In genomic region chr1:151612506-151613274, GRCh38 we compare ENCODE assay signal across 8 cellular contexts. TPM values are rescaled to one million over a fixed set of nuclear protein-coding genes. Genes with fewer than 3 reads are reported as not detected.
DNase-seq lines count a peak whose midpoint lies in the region; ATAC-seq, FAIRE-seq and TF ChIP-seq lines count a peak whose summit lies in the region.

No MANE protein-coding gene starts in this region.

- in situ Hi-C loops in ACHN (cut with HindIII; ENCODE audit: low pct_ligation_motif_present, low pct_unique_long_range_greater_than_20kb, low sequenced_read_pairs): no loop called here

- peak; percentile 23 for ATAC-seq in activated CD8-positive, alpha-beta T cell treated with anti-CD3 and anti-CD28 coated beads for 36 hours
- ATAC-seq in natural killer cell treated with Interleukin-12 subunit alpha and Interleukin-12 subunit beta and Interleukin-15 and Interleukin-18, amount 100 ng/mL, for 72 hours: peak; percentile 11 to 22

- FAIRE-seq in GM18507 (lab: Jason Lieb, UNC): peak; percentile 31

- DNase-seq in ACHN: peak; percentile 46
- DNase-seq in GM18507 (ENCODE audit: extremely low spot score, insufficient read length, low read depth): no peak
- DNase-seq in Karpas-422: peak; percentile 75
- DNase-seq in activated CD8-positive, alpha-beta T cell treated with anti-CD3 and anti-CD28 coated beads for 36 hours: peak; percentile 49
- peak; percentile 14 for DNase-seq in fibroblast of gingiva (ENCODE audit: low read depth)
- peak; percentile 62 for DNase-seq in natural killer cell treated with Interleukin-12 subunit alpha and Interleukin-12 subunit beta and Interleukin-15 and Interleukin-18, amount 100 ng/mL, for 72 hours (ENCODE audit: low spot score)
- no peak for DNase-seq in activated effector memory CD4-positive, alpha-beta T cell treated with anti-CD3 and anti-CD28 coated beads, Interleukin-2, amount 50 U/mL, for 16 hours

- no peaks in the 10 kb centered on the region for H4K20me1 ChIP-seq in Karpas-422 (ENCODE audit: insufficient read depth, low read depth, low read length)

- H3K36me3 Mint-ChIP-seq in activated CD8-positive, alpha-beta T cell treated with anti-CD3 and anti-CD28 coated beads for 36 hours (ENCODE audit: low read depth): peaks cover 2% of the 10 kb centered on the region
- H3K36me3 Mint-ChIP-seq in natural killer cell treated with Interleukin-12 subunit alpha and Interleukin-12 subunit beta and Interleukin-15 and Interleukin-18, amount 100 ng/mL, for 72 hours: peaks cover 12% of the 10 kb centered on the region

- H3K27ac ChIP-seq in Karpas-422 (ENCODE audit: low read length): peak overlapping the region; percentile 50; the same call in 1 of the 2 replicates
- H3K27ac ChIP-seq in urinary bladder (ENCODE audit: low read depth): peak overlapping the region; percentile 96

- peaks cover 42% of the 10 kb centered on the region for H3K4me1 Mint-ChIP-seq in activated CD8-positive, alpha-beta T cell treated with anti-CD3 and anti-CD28 coated beads for 36 hours (ENCODE audit: low read depth)
- H3K4me1 Mint-ChIP-seq in natural killer cell treated with Interleukin-12 subunit alpha and Interleukin-12 subunit beta and Interleukin-15 and Interleukin-18, amount 100 ng/mL, for 72 hours (ENCODE audit: low read depth in 2 of 2): peaks cover 27 to 28% of the 10 kb centered on the region in 2 donors

- H3K36me3 ChIP-seq in Karpas-422 (ENCODE audit: insufficient read depth, low read length): no peaks in the 10 kb centered on the region
- H3K36me3 ChIP-seq in urinary bladder (ENCODE audit: insufficient read depth): peaks cover 2% of the 10 kb centered on the region

- H3K4me3 Mint-ChIP-seq in activated CD8-positive, alpha-beta T cell treated with anti-CD3 and anti-CD28 coated beads for 36 hours: peak overlapping the region; percentile 88
- peak overlapping the region; percentile 97 for H3K4me3 Mint-ChIP-seq in natural killer cell treated with Interleukin-12 subunit alpha and Interleukin-12 subunit beta and Interleukin-15 and Interleukin-18, amount 100 ng/mL, for 72 hours

- no peaks in the 10 kb centered on the region for H3K9me2 ChIP-seq in Karpas-422 (replicated peaks; ENCODE audit: insufficient read depth, low read length)

- peak overlapping the region; percentile 87 for H3K27ac Mint-ChIP-seq in activated CD8-positive, alpha-beta T cell treated with anti-CD3 and anti-CD28 coated beads for 36 hours
- peak overlapping the region; percentile 79 to 91 for H3K27ac Mint-ChIP-seq in natural killer cell treated with Interleukin-12 subunit alpha and Interleukin-12 subunit beta and Interleukin-15 and Interleukin-18, amount 100 ng/mL, for 72 hours

- peak overlapping the region; percentile 85; the same call in 1 of the 2 replicates for H2AFZ ChIP-seq in Karpas-422 (ENCODE audit: low read length)

- H3K27me3 Mint-ChIP-seq in activated CD8-positive, alpha-beta T cell treated with anti-CD3 and anti-CD28 coated beads for 36 hours: peaks cover 1% of the 10 kb centered on the region
- peaks cover 5 to 8% of the 10 kb centered on the region in 2 donors for H3K27me3 Mint-ChIP-seq in natural killer cell treated with Interleukin-12 subunit alpha and Interleukin-12 subunit beta and Interleukin-15 and Interleukin-18, amount 100 ng/mL, for 72 hours

- H3K4me3 ChIP-seq in Karpas-422 (ENCODE audit: low read length): peak overlapping the region; percentile 97
- H3K4me3 ChIP-seq in urinary bladder (ENCODE audit: low read depth, low read length): peak overlapping the region; percentile 86

- peaks cover 35% of the 10 kb centered on the region for H3K4me1 ChIP-seq in Karpas-422 (ENCODE audit: low read length)
- no peaks in the 10 kb centered on the region for H3K4me1 ChIP-seq in urinary bladder (ENCODE audit: insufficient read depth)

- no peaks in the 10 kb centered on the region for H3K27me3 ChIP-seq in Karpas-422 (ENCODE audit: low read length)

- H3K9me3 ChIP-seq in Karpas-422 (ENCODE audit: low read length): no peaks in the 10 kb centered on the region

- POLR2A ChIA-PET in activated CD8-positive, alpha-beta T cell treated with anti-CD3 and anti-CD28 coated beads for 36 hours (lab: Charles Lee): interaction anchor here (1.0 kb wide), 1 partner anchor 9 kb away, joined by 5 read pairs; no protein-coding TSS in a partner anchor

- TF ChIP-seq CTCF in activated CD8-positive, alpha-beta T cell treated with anti-CD3 and anti-CD28 coated beads for 36 hours (IDR thresholded peaks at IDR 0.05): no peak

- under 1% methylated on average over 44 of the region's 44 CpGs for whole genome bisulfite sequencing in urinary bladder

- H3K9ac ChIP-seq in Karpas-422 (ENCODE audit: low read length): peak overlapping the region; percentile 96

- peak overlapping the region; percentile 92 for H3K4me2 ChIP-seq in Karpas-422 (ENCODE audit: low read depth, low read length, poor library complexity, severe bottlenecking)

- H3K79me2 ChIP-seq in Karpas-422 (ENCODE audit: low read length): peaks cover 57% of the 10 kb centered on the region

- CTCF ChIA-PET in activated CD8-positive, alpha-beta T cell treated with anti-CD3 and anti-CD28 coated beads for 36 hours (lab: Charles Lee): interaction anchor here (0.6 to 0.8 kb wide), 2 partner anchors 19 to 214 kb away, joined by 3 read pairs; no protein-coding TSS in a partner anchor

- no peaks in the 10 kb centered on the region for H3K9me3 Mint-ChIP-seq in activated CD8-positive, alpha-beta T cell treated with anti-CD3 and anti-CD28 coated beads for 36 hours
- H3K9me3 Mint-ChIP-seq in natural killer cell treated with Interleukin-12 subunit alpha and Interleukin-12 subunit beta and Interleukin-15 and Interleukin-18, amount 100 ng/mL, for 72 hours: no peaks in the 10 kb centered on the region

- intact Hi-C loops in activated CD8-positive, alpha-beta T cell treated with anti-CD3 and anti-CD28 coated beads for 36 hours (cut with micrococcal nuclease): no loop called here

RNA-seq across cellular contexts. Expression of gene SNX27, which starts 0.8 kb away (rescaled TPM):
- total RNA-seq in Karpas-422 (2014; rRNA removed; shearing (Covaris generic); ENCODE audit: low replicate concordance): 28.3 and 40.4 TPM in 2 replicates
- 10 to 100 TPM; 27.2 to 29.5 TPM for total RNA-seq in activated CD8-positive, alpha-beta T cell treated with anti-CD3 and anti-CD28 coated beads for 36 hours
- total RNA-seq in natural killer cell treated with Interleukin-12 subunit alpha and Interleukin-12 subunit beta and Interleukin-15 and Interleukin-18, amount 100 ng/mL, for 72 hours: 10 to 100 TPM; 28.3 to 34.2 TPM
- total RNA-seq in urinary bladder: 66.6 TPM
- 18.6 TPM for polyA plus RNA-seq in urinary bladder

Comparison
In these comparisons a context has a peak if more than half of its experiments do, and no peak if none do; other contexts are left out.
1. DNase-seq: peak in ACHN (single experiment), Karpas-422 (single experiment), activated CD8-positive, alpha-beta T cell treated with anti-CD3 and anti-CD28 coated beads for 36 hours (single experiment), fibroblast of gingiva (single experiment) and natural killer cell treated with Interleukin-12 subunit alpha and Interleukin-12 subunit beta and Interleukin-15 and Interleukin-18, amount 100 ng/mL, for 72 hours (single experiment); none in GM18507 (single experiment) and activated effector memory CD4-positive, alpha-beta T cell treated with anti-CD3 and anti-CD28 coated beads, Interleukin-2, amount 50 U/mL, for 16 hours (single experiment).